In the genomic region with DNA sequence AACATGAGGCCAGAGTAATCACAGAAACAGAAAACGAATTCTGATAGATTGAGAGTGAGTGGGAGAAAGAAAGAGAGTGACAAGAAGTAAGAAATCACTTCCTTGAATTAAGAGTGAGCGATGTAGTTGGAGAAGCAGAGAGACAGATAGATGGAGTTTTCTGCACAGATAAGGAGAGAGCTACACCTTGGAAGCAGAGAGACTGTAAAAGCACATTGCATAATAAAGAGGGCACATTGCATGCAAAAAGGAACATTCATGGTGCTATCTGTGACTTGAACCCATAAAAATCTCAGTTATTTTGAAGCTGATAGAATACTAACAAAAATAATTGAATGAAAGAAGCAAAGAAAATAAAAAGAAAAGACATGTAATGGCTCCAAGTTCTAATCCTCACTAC, we compare ENCODE assay signal across 15 cellular contexts.
A peak's percentile ranks its signal among the peaks of the same experiment; 100 is the strongest.
DNase-seq lines count a peak whose midpoint lies in the region; ATAC-seq, FAIRE-seq and TF ChIP-seq lines count a peak whose summit lies in the region.
"Had no signal": no experiment of that assay in that cellular context is flagged by ENCODE, and none has a peak within 500 bp of the region (broad histone marks: within the 10 kb centered on the region; RNA-seq: fewer than 3 reads in every experiment).

No MANE protein-coding gene starts in this region.

- no peaks in the 10 kb centered on the region for H3K23me2 ChIP-seq in H1 (ENCODE audit: low read depth, low read length)

- TF ChIP-seq RAD21 in H1 (IDR thresholded peaks at IDR 0.05 in 1 of 2, conservative IDR thresholded peaks at IDR 0.05 in 1 of 2; ENCODE audit: low read depth in 2 of 2, low read length in 2 of 2) = no peak

- H3K27me3 Mint-ChIP-seq in GM23338 (ENCODE audit: insufficient read depth, low read depth, poor library complexity) (no peaks in the 10 kb centered on the region), nephron progenitor cell (ENCODE audit: low read depth, poor library complexity) (no peaks in the 10 kb centered on the region)
- H3K27me3 Mint-ChIP-seq: CD4-positive, CD25-positive, alpha-beta regulatory T cell had no signal

- WGBS in H1 (ENCODE audit: extremely low coverage in 1 of 2, insufficient coverage in 1 of 2, insufficient read length in 1 of 2, insufficient replicate concordance in 2 of 2, low coverage in 1 of 2, low lambda C conversion rate in 2 of 2, missing lambda C conversion rate in 1 of 2), 2 experiments = 43% methylated on average over 2 of the region's 2 CpGs; no CpG with 5 or more reads in 1 of the 2 experiments
- WGBS in suprapubic skin = 72% methylated on average over 2 of the region's 2 CpGs

- peak; percentile 70 for ATAC-seq in GM23338
- ATAC-seq in HG03460 (IDR thresholded peaks at IDR 0.05; ENCODE audit: unreplicated experiment) = no peak

- no peak overlapping the region for H2AK5ac ChIP-seq in H1 (ENCODE audit: low read depth, low read length)

- peak overlapping the region; percentile 28; the same call in 2 of the 3 replicates for H3K4me3 Mint-ChIP-seq in GM23338
- H3K4me3 Mint-ChIP-seq in nephron progenitor cell = no peak overlapping the region
- H3K4me3 Mint-ChIP-seq: CD4-positive, CD25-positive, alpha-beta regulatory T cell had no signal

- H3K27me3 ChIP-seq in GM23338 (ENCODE audit: insufficient read depth) (no peaks in the 10 kb centered on the region), HUES6 (ENCODE audit: control insufficient read depth, insufficient read depth, low read length) (no peaks in the 10 kb centered on the region), H1 (replicated peaks in 1 of 4; ENCODE audit: control insufficient read depth in 3 of 4, extremely low read depth in 1 of 4, insufficient read depth in 3 of 4, low read length in 3 of 4) (no peaks in the 10 kb centered on the region), suprapubic skin (no peaks in the 10 kb centered on the region), tibial artery (no peaks in the 10 kb centered on the region)
- H3K27me3 ChIP-seq: BLaER1 treated with 17β-estradiol and CSF1 and Interleukin-3, amounts not matched to agents 10 nM and 100 nM had no signal

- no peak for TF ChIP-seq CTCF in GM23338 (conservative IDR thresholded peaks at IDR 0.05; ENCODE audit: low read depth in 2 of 2)
- no peak for TF ChIP-seq CTCF in H1 (IDR thresholded peaks at IDR 0.05; ENCODE audit: control extremely low read depth in 1 of 3, insufficient read depth in 1 of 3, low read depth in 1 of 3, low read length in 3 of 3)
- no peak for TF ChIP-seq CTCF in nephron progenitor cell (IDR thresholded peaks at IDR 0.05)
- no peak for TF ChIP-seq CTCF in suprapubic skin (IDR thresholded peaks at IDR 0.05)
- no peak for TF ChIP-seq CTCF in tibial artery (IDR thresholded peaks at IDR 0.05)

- no peak for FAIRE-seq in H1 (lab: Jason Lieb, UNC)
- FAIRE-seq: GM19239 had no signal

- H3K23ac ChIP-seq in H1 (ENCODE audit: insufficient read length) = no peak overlapping the region

- no peaks in the 10 kb centered on the region for H3K9me2 ChIP-seq in GM23338 (ENCODE audit: insufficient read depth)

- H2BK12ac ChIP-seq in H1 (ENCODE audit: low read depth, low read length) = no peak overlapping the region

- CTCF ChIA-PET in H1 (lab: Charles Lee; ENCODE audit: partially characterized antibody) = interaction anchor here (0.5 to 1.8 kb wide), 3 partner anchors 10 to 119 kb away, joined by 4 to 7 read pairs (median 5); no protein-coding TSS in a partner anchor

- no peak overlapping the region for H4K5ac ChIP-seq in H1 (ENCODE audit: insufficient read length, low read depth, low read length)

- H3K9me3 Mint-ChIP-seq in GM23338 = no peaks in the 10 kb centered on the region
- H3K9me3 Mint-ChIP-seq in nephron progenitor cell = peaks cover 5% of the 10 kb centered on the region

- H3K4me1 ChIP-seq in GM23338 (ENCODE audit: insufficient read depth) = peaks cover 28% of the 10 kb centered on the region
- H3K4me1 ChIP-seq in HUES6 (ENCODE audit: control insufficient read depth, insufficient read depth, low read length) = peaks cover 22% of the 10 kb centered on the region
- H3K4me1 ChIP-seq in H1 (replicated peaks in 1 of 4; ENCODE audit: control insufficient read depth in 3 of 4, insufficient read depth in 4 of 4, low read length in 3 of 4) = peaks cover 0 to 10% (median 2%) of the 10 kb centered on the region in 4 experiments; a peak in 2 of 7 replicates
- H3K4me1 ChIP-seq in suprapubic skin = peaks cover 6% of the 10 kb centered on the region
- peaks cover 0 to 11% (median 0%) of the 10 kb centered on the region in 4 donors for H3K4me1 ChIP-seq in tibial artery
- H3K4me1 ChIP-seq: BLaER1 treated with 17β-estradiol and CSF1 and Interleukin-3, amounts not matched to agents 10 nM and 100 nM had no signal

- no peak overlapping the region for H4K8ac ChIP-seq in H1 (ENCODE audit: extremely low read depth, insufficient read depth, low read length)

- H3K4me1 Mint-ChIP-seq in GM23338 (peaks cover 34% of the 10 kb centered on the region), nephron progenitor cell (peaks cover 89% of the 10 kb centered on the region)
- H3K4me1 Mint-ChIP-seq: CD4-positive, CD25-positive, alpha-beta regulatory T cell had no signal

- no peak for TF ChIP-seq EP300 in H1 (IDR thresholded peaks at IDR 0.05; ENCODE audit: borderline replicate concordance in 1 of 2, low read depth in 2 of 2, low read length in 2 of 2)
- TF ChIP-seq EP300 in suprapubic skin (IDR thresholded peaks at IDR 0.05) = no peak

- H3K79me2 ChIP-seq in GM23338 (replicated peaks; ENCODE audit: insufficient read depth) (no peaks in the 10 kb centered on the region), H1 (ENCODE audit: control insufficient read depth in 1 of 2, insufficient read depth in 2 of 2, low read length in 2 of 2) (no peaks in the 10 kb centered on the region)

- no peak overlapping the region for H4K91ac ChIP-seq in H1 (replicated peaks; ENCODE audit: insufficient read length, low read length)

- H2BK120ac ChIP-seq in H1 (replicated peaks; ENCODE audit: low read depth, low read length) = no peak overlapping the region

- TF ChIP-seq POLR2A in H1 (IDR thresholded peaks at IDR 0.05; ENCODE audit: control extremely low read depth in 1 of 2, low read depth in 2 of 2, low read length in 2 of 2) (no peak), suprapubic skin (IDR thresholded peaks at IDR 0.05) (no peak)

- H2BK20ac ChIP-seq in H1 (ENCODE audit: low read length) = no peak overlapping the region

- no peak overlapping the region for H3K18ac ChIP-seq in H1 (ENCODE audit: extremely low read depth, low read length)

- H3K36me3 ChIP-seq in GM23338 (ENCODE audit: insufficient read depth) (no peaks in the 10 kb centered on the region), HUES6 (ENCODE audit: control insufficient read depth, insufficient read depth, low read length) (no peaks in the 10 kb centered on the region), H1 (ENCODE audit: control insufficient read depth in 2 of 4, insufficient read depth in 4 of 4, low read length in 3 of 4) (no peaks in the 10 kb centered on the region), suprapubic skin (no peaks in the 10 kb centered on the region), tibial artery (no peaks in the 10 kb centered on the region)
- H3K36me3 ChIP-seq: BLaER1 treated with 17β-estradiol and CSF1 and Interleukin-3, amounts not matched to agents 10 nM and 100 nM had no signal

- intact Hi-C loops in tibial artery (cut with DNase I; ENCODE audit: low total_unique reads) = no loop called here

- DNase-seq in GM23338 (ENCODE audit: low spot score) = peak; percentile 19
- no peak for DNase-seq in H1 (ENCODE audit: low read depth in 1 of 2, low spot score in 2 of 2)
- no peak for DNase-seq in nephron progenitor cell
- no peak for DNase-seq in suprapubic skin (ENCODE audit: low spot score in 2 of 2)
- DNase-seq in activated T-cell treated with anti-CD3 and anti-CD28 coated beads, Interleukin-2, amount 50 U/mL, for 48 hours = no peak
- DNase-seq in tibial artery = no peak
- DNase-seq: 8988T; CD4-positive, CD25-positive, alpha-beta regulatory T cell; DMS53; GF-D8; H7 had no signal

- H2AFZ ChIP-seq in GM23338 (no peak overlapping the region), H1 (ENCODE audit: low read length) (no peak overlapping the region)

- peaks cover 4% of the 10 kb centered on the region; the same call in 1 of the 3 replicates for H3K36me3 Mint-ChIP-seq in GM23338 (ENCODE audit: low read depth)
- H3K36me3 Mint-ChIP-seq in nephron progenitor cell (ENCODE audit: low read depth) = peaks cover 5% of the 10 kb centered on the region
- H3K36me3 Mint-ChIP-seq: CD4-positive, CD25-positive, alpha-beta regulatory T cell had no signal

- H3K27ac Mint-ChIP-seq in GM23338 = peak overlapping the region; percentile 83
- H3K27ac Mint-ChIP-seq in nephron progenitor cell = peak overlapping the region; percentile 41
- H3K27ac Mint-ChIP-seq: CD4-positive, CD25-positive, alpha-beta regulatory T cell had no signal

- H3K9ac ChIP-seq in HUES6 (ENCODE audit: low read length) (no peak overlapping the region), H1 (replicated peaks in 1 of 4; ENCODE audit: extremely low read depth in 1 of 4, low read depth in 3 of 4, low read length in 3 of 4) (no peak overlapping the region)
- H3K9ac ChIP-seq: BLaER1 treated with 17β-estradiol and CSF1 and Interleukin-3, amounts not matched to agents 10 nM and 100 nM had no signal

- H2BK5ac ChIP-seq in H1 (ENCODE audit: low read depth, low read length) = no peak overlapping the region

- no peaks in the 10 kb centered on the region for H3F3A ChIP-seq in GM23338 (replicated peaks; ENCODE audit: low read depth)

- H3K4me3 ChIP-seq in GM23338 = 0 out of 2 replicates have a peak overlapping the region, but pooled peaks have one; percentile 17
- no peak overlapping the region for H3K4me3 ChIP-seq in HUES6 (ENCODE audit: low read depth, low read length)
- H3K4me3 ChIP-seq in H1 (ENCODE audit: extremely low read depth in 1 of 4, insufficient read depth in 2 of 4, low read depth in 3 of 4, low read length in 4 of 4) = no peak overlapping the region
- no peak overlapping the region for H3K4me3 ChIP-seq in suprapubic skin
- no peak overlapping the region for H3K4me3 ChIP-seq in tibial artery
- H3K4me3 ChIP-seq: BLaER1 treated with 17β-estradiol and CSF1 and Interleukin-3, amounts not matched to agents 10 nM and 100 nM had no signal

- H3K4ac ChIP-seq in H1 (replicated peaks; ENCODE audit: insufficient read length, low read depth, low read length) = no peak overlapping the region

- no peak overlapping the region for H3K14ac ChIP-seq in H1 (ENCODE audit: insufficient read length)

- no peak overlapping the region for H2BK15ac ChIP-seq in H1 (ENCODE audit: low read length)

- H4K20me1 ChIP-seq in GM23338 (replicated peaks; ENCODE audit: insufficient read depth) (no peaks in the 10 kb centered on the region), H1 (replicated peaks in 1 of 2; ENCODE audit: control insufficient read depth in 1 of 2, insufficient read depth in 2 of 2, low read length in 2 of 2) (no peaks in the 10 kb centered on the region)
- H4K20me1 ChIP-seq: BLaER1 treated with 17β-estradiol and CSF1 and Interleukin-3, amounts not matched to agents 10 nM and 100 nM had no signal

- H3K9me3 ChIP-seq in HUES6 (ENCODE audit: control insufficient read depth, insufficient read depth, low read depth, low read length) (no peaks in the 10 kb centered on the region), H1 (ENCODE audit: insufficient read depth in 2 of 2, low read depth in 1 of 2, low read length in 1 of 2) (no peaks in the 10 kb centered on the region), suprapubic skin (no peaks in the 10 kb centered on the region), tibial artery (no peaks in the 10 kb centered on the region)

- H3K4me2 ChIP-seq in GM23338 (peak overlapping the region; percentile 62), H1 (ENCODE audit: insufficient read depth in 1 of 2, low read depth in 2 of 2, low read length in 2 of 2) (peak overlapping the region in 1 of 2 experiments; percentile 29; a peak in 2 of 4 replicates)
- H3K4me2 ChIP-seq: BLaER1 treated with 17β-estradiol and CSF1 and Interleukin-3, amounts not matched to agents 10 nM and 100 nM had no signal

- POLR2A ChIA-PET in H1 (lab: Charles Lee; ENCODE audit: partially characterized antibody) = no interaction called here

- H3K79me1 ChIP-seq in H1 (ENCODE audit: low read depth, low read length) = no peaks in the 10 kb centered on the region

- H3K27ac ChIP-seq in GM23338 (ENCODE audit: low read depth) (no peak overlapping the region), HUES6 (ENCODE audit: low read depth, low read length) (peak overlapping the region; percentile 6; the same call in 1 of the 2 replicates), H1 (ENCODE audit: low read depth, low read length) (no peak overlapping the region), suprapubic skin (no peak overlapping the region), tibial artery (no peak overlapping the region)
- H3K27ac ChIP-seq: BLaER1 treated with 17β-estradiol and CSF1 and Interleukin-3, amounts not matched to agents 10 nM and 100 nM had no signal

- no peak overlapping the region for H3K56ac ChIP-seq in H1 (replicated peaks; ENCODE audit: insufficient read length, low read depth, low read length)
